8 cellular contexts compared by ENCODE assay signal in genomic region chr4:55396305-55397023, GRCh38. TPM values are rescaled to one million over a fixed set of nuclear protein-coding genes. Genes with fewer than 3 reads are reported as not detected.
DNase-seq lines count a peak whose midpoint lies in the region; ATAC-seq and TF ChIP-seq lines count a peak whose summit lies in the region.

No MANE protein-coding gene starts in this region.

- POLR2A ChIA-PET in AG04450 (lab: Yijun Ruan, JAX) (interaction anchor here (0.6 to 2.7 kb wide), 7 partner anchors 10 to 1039 kb away, joined by 3 to 11 read pairs (median 4); partner anchors contain the start of genes PAICS and PPAT), PC-3 (lab: Charles Lee; ENCODE audit: unreplicated experiment) (interaction anchor here (1.1 kb wide), 1 partner anchor 51 kb away, joined by 4 read pairs; no protein-coding TSS in a partner anchor)

- H3K27me3 ChIP-seq in AG04450 (ENCODE audit: control insufficient read depth, insufficient read depth, low read length) (no peaks in the 10 kb centered on the region), PC-3 (ENCODE audit: low read length) (no peaks in the 10 kb centered on the region), ovary (no peaks in the 10 kb centered on the region)

- TF ChIP-seq POLR2A in ovary (IDR thresholded peaks at IDR 0.05), result no peak

- H3K9me2 ChIP-seq in PC-3 (replicated peaks; ENCODE audit: low read length), result no peaks in the 10 kb centered on the region

- no peaks in the 10 kb centered on the region for H3K9me3 ChIP-seq in AG04450 (ENCODE audit: control insufficient read depth, insufficient read depth, low read length)
- H3K9me3 ChIP-seq in PC-3 (ENCODE audit: low read length), result no peaks in the 10 kb centered on the region
- no peaks in the 10 kb centered on the region for H3K9me3 ChIP-seq in ovary

- H3K4me1 ChIP-seq in PC-3 (ENCODE audit: insufficient read depth, low read length), result peaks cover 41% of the 10 kb centered on the region
- H3K4me1 ChIP-seq in ovary (ENCODE audit: insufficient read depth), result peaks cover 5% of the 10 kb centered on the region

- H3K36me3 ChIP-seq in PC-3 (ENCODE audit: low read depth, low read length) (peaks cover 18% of the 10 kb centered on the region), ovary (no peaks in the 10 kb centered on the region)

- no TSS peak for BruUV-seq in PC-3 (replicated peaks; lab: Mats Ljungman, UMichigan)

- WGBS in ovary, 3 donors, result 0 to 1% (median 0%) methylated on average over 34 to 39 of the region's 39 CpGs

- H3K9me3 Mint-ChIP-seq in activated naive CD4-positive, alpha-beta T cell treated with anti-CD3 and anti-CD28 coated beads, Interleukin-2, amount 50 U/mL, for 72 hours, result no peaks in the 10 kb centered on the region
- peaks cover 13% of the 10 kb centered on the region for H3K9me3 Mint-ChIP-seq in glutamatergic neuron (ENCODE audit: unreplicated experiment)

- H3K27me3 Mint-ChIP-seq in glutamatergic neuron (ENCODE audit: unreplicated experiment), result peaks cover 13% of the 10 kb centered on the region

- peak overlapping the region; percentile 97 for H3K4me3 Mint-ChIP-seq in glutamatergic neuron (ENCODE audit: unreplicated experiment)

- H3K9ac ChIP-seq in PC-3 (ENCODE audit: low read length), result peak overlapping the region; percentile 88

- peak overlapping the region; percentile 25; the same call in 1 of the 2 replicates for H2AFZ ChIP-seq in PC-3 (ENCODE audit: low read length)

- TF ChIP-seq CTCF in AG04450 (IDR thresholded peaks at IDR 0.05; ENCODE audit: low read depth, low read length), result no peak
- no peak for TF ChIP-seq CTCF in PC-3 (conservative IDR thresholded peaks at IDR 0.05; ENCODE audit: low read depth, low read length)
- TF ChIP-seq CTCF in glutamatergic neuron (IDR thresholded peaks at IDR 0.05; ENCODE audit: partially characterized antibody, unreplicated experiment), result no peak
- no peak for TF ChIP-seq CTCF in ovary (IDR thresholded peaks at IDR 0.05)

- H3K27ac Mint-ChIP-seq in activated naive CD4-positive, alpha-beta T cell treated with anti-CD3 and anti-CD28 coated beads, Interleukin-2, amount 50 U/mL, for 72 hours, result peak overlapping the region; percentile 80 to 98
- H3K27ac Mint-ChIP-seq in glutamatergic neuron (ENCODE audit: unreplicated experiment), result peak overlapping the region; percentile 93

- H3F3A ChIP-seq in PC-3 (ENCODE audit: low read length, unreplicated experiment), result peaks cover 3% of the 10 kb centered on the region

- intact Hi-C loops in PC-3 (cut with micrococcal nuclease), result loop anchor here (1.0 kb wide), 1 partner anchor 151 kb away; no protein-coding TSS in a partner anchor
- intact Hi-C loops in ovary (cut with DNase I), result loop anchor here in 1 of 4 donors (2.0 to 5.0 kb wide), 2 partner anchors 49 to 150 kb away; partner anchors contain the start of genes CLOCK and SRD5A3

- H3K36me3 Mint-ChIP-seq in activated naive CD4-positive, alpha-beta T cell treated with anti-CD3 and anti-CD28 coated beads, Interleukin-2, amount 50 U/mL, for 72 hours, result peaks cover 26 to 27% of the 10 kb centered on the region in 2 donors
- no peaks in the 10 kb centered on the region for H3K36me3 Mint-ChIP-seq in glutamatergic neuron (ENCODE audit: unreplicated experiment)

- peaks cover 53% of the 10 kb centered on the region for H3K79me2 ChIP-seq in PC-3 (ENCODE audit: low read length)

- peaks cover 46% of the 10 kb centered on the region for H4K20me1 ChIP-seq in PC-3 (ENCODE audit: low read length)

- ATAC-seq in GM18519 (IDR thresholded peaks at IDR 0.05; ENCODE audit: low FRiP score, unreplicated experiment) (peak; percentile 20), HG03045 (IDR thresholded peaks at IDR 0.05; ENCODE audit: unreplicated experiment) (peak; percentile 30), PC-3 (peak; percentile 14)
- ATAC-seq in activated naive CD4-positive, alpha-beta T cell treated with anti-CD3 and anti-CD28 coated beads, Interleukin-2, amount 50 U/mL, for 72 hours, result peak; percentile 15 to 21

- DNase-seq in AG04450 (ENCODE audit: low read depth, low spot score) (no peak), PC-3 (peak; percentile 59), glutamatergic neuron (peak; percentile 72), ovary (peak; percentile 60 to 76 (median 70)), inferior parietal cortex (ENCODE audit: extremely low spot score) (no peak)
- DNase-seq in activated naive CD4-positive, alpha-beta T cell treated with anti-CD3 and anti-CD28 coated beads, Interleukin-2, amount 50 U/mL, for 72 hours (ENCODE audit: low spot score in 2 of 2), result peak; percentile 39 to 59

- CTCF ChIA-PET in AG04450 (lab: Charles Lee) (interaction anchor here (1.8 kb wide), 1 partner anchor 84 kb away, joined by 4 read pairs; no protein-coding TSS in a partner anchor), PC-3 (lab: Charles Lee) (no interaction called here)

- H3K4me3 ChIP-seq in AG04450 (ENCODE audit: low read depth, low read length) (peak overlapping the region; percentile 79), PC-3 (ENCODE audit: low read length) (peak overlapping the region; percentile 72), ovary (peak overlapping the region; percentile 85)

- peak overlapping the region; percentile 80 for H3K27ac ChIP-seq in AG04450 (ENCODE audit: low read depth, low read length)
- H3K27ac ChIP-seq in PC-3 (ENCODE audit: low read length), result peak overlapping the region; percentile 78
- peak overlapping the region; percentile 92 to 95 for H3K27ac ChIP-seq in ovary

- peak overlapping the region; percentile 92 for H3K4me2 ChIP-seq in PC-3 (ENCODE audit: low read length)

- TF ChIP-seq EP300 in ovary (IDR thresholded peaks at IDR 0.05), result no peak

- peaks cover 19% of the 10 kb centered on the region for H3K4me1 Mint-ChIP-seq in glutamatergic neuron (ENCODE audit: low read depth, unreplicated experiment)

RNA-seq across cellular contexts. Expression of gene TMEM165, which starts 0.7 kb away (rescaled TPM):
- 134 and 146 TPM in 2 replicates for polyA plus RNA-seq in AG04450 (2011; rRNA removed)
- polyA minus RNA-seq in AG04450 (2011; rRNA and poly(A)+ RNA removed), result 170 and 176 TPM in 2 replicates
- 146 and 148 TPM in 2 replicates for total RNA-seq in PC-3 (2014; rRNA removed)
- total RNA-seq in activated naive CD4-positive, alpha-beta T cell treated with anti-CD3 and anti-CD28 coated beads, Interleukin-2, amount 50 U/mL, for 72 hours, result 10 to 100 TPM; 64.5 to 71.3 TPM
- 78.0 TPM for total RNA-seq in glutamatergic neuron (ENCODE audit: unreplicated experiment)
- total RNA-seq in ovary, result 100 to 1,000 TPM in 1 of 7 donors, 10 to 100 TPM in 6; 54.6 to 230 (median 84.1) TPM
- polyA plus RNA-seq in ovary, result 10 to 100 TPM; 33.3 to 57.8 TPM

RNA-seq across cellular contexts. Expression of gene SRD5A3, which starts 50.4 kb away (rescaled TPM):
- polyA plus RNA-seq in AG04450 (2011; rRNA removed), result 13.2 and 15.8 TPM in 2 replicates
- 7.7 and 9.3 TPM in 2 replicates for polyA minus RNA-seq in AG04450 (2011; rRNA and poly(A)+ RNA removed)
- 15.2 and 24.0 TPM in 2 replicates for total RNA-seq in PC-3 (2014; rRNA removed)
- total RNA-seq in activated naive CD4-positive, alpha-beta T cell treated with anti-CD3 and anti-CD28 coated beads, Interleukin-2, amount 50 U/mL, for 72 hours, result 10 to 100 TPM in 1 of 2 donors, under 1 TPM in 1; 0.77 to 20.4 TPM
- 12.7 TPM for total RNA-seq in glutamatergic neuron (ENCODE audit: unreplicated experiment)
- total RNA-seq in ovary, result 1 to 10 TPM; 1.2 to 9.4 (median 2.9) TPM
- polyA plus RNA-seq in ovary, result 10 to 100 TPM in 1 of 2 donors, 1 to 10 TPM in 1; 2.9 to 12.3 TPM

Comparison
In these comparisons a context has a peak if more than half of its experiments do, and no peak if none do; other contexts are left out.
1. DNase-seq: peak in PC-3 (single experiment), activated naive CD4-positive, alpha-beta T cell treated with anti-CD3 and anti-CD28 coated beads, Interleukin-2, amount 50 U/mL, for 72 hours (2 of 2), glutamatergic neuron (single experiment) and ovary (5 of 5); none in AG04450 (single experiment) and inferior parietal cortex (single experiment).
2. Peak in every context shown above with its lines, with median percentiles within 50 percentile points of each other: H3K27ac ChIP-seq, H3K4me3 ChIP-seq and ATAC-seq.